Comparison of ENCODE assay signal across 23 cellular contexts in the genomic region with DNA sequence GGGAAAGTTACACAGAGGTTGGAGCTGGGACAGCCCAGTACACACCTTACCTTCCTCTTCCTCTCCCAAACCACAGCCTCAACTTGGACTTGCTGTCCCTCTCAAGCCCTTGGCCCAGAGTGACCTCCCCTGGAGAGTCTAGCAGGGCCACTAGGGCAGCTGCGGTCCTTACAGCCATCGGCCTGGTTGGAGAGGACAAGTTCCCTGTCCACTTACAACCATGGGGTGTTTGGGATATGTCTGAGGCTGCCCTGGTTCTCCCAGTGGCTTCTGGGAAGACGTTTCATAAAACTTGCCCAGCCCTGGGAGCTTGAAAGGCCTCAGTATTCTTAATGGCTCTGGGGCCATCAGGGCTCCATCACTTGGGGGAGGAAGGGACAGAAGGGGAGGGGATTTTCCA. TPM values are rescaled to one million over a fixed set of nuclear protein-coding genes. Genes with fewer than 3 reads are reported as not detected.
DNase-seq lines count a peak whose midpoint lies in the region; ATAC-seq and TF ChIP-seq lines count a peak whose summit lies in the region.
"Had no signal": no experiment of that assay in that cellular context is flagged by ENCODE, and none has a peak within 500 bp of the region (broad histone marks: within the 10 kb centered on the region; RNA-seq: fewer than 3 reads in every experiment).

No MANE protein-coding gene starts in this region.

- ATAC-seq in CD4-positive, alpha-beta T cell (ENCODE audit: poor library complexity) = no peak
- no peak for ATAC-seq in GM21526 (IDR thresholded peaks at IDR 0.05; ENCODE audit: low FRiP score, unreplicated experiment)

- CTCF ChIA-PET in CD4-positive, alpha-beta T cell (lab: Charles Lee) = interaction anchor here (0.6 to 3.3 kb wide), 3 partner anchors 13 to 26 kb away, joined by 6 to 24 read pairs (median 17); partner anchors contain the start of gene DGKZ

- no peaks in the 10 kb centered on the region for H3K36me3 Mint-ChIP-seq in activated T-cell treated with anti-CD3 and anti-CD28 coated beads, Interleukin-2, amount 50 U/mL, for 24 hours (ENCODE audit: low read depth)
- H3K36me3 Mint-ChIP-seq in CD4-positive, alpha-beta T cell (ENCODE audit: low read depth) = peaks cover 13% of the 10 kb centered on the region
- H3K36me3 Mint-ChIP-seq in brain = no peaks in the 10 kb centered on the region
- H3K36me3 Mint-ChIP-seq in nephron (ENCODE audit: low read depth) = no peaks in the 10 kb centered on the region
- H3K36me3 Mint-ChIP-seq: memory B cell had no signal

- no peak overlapping the region for H3K27ac Mint-ChIP-seq in activated T-cell treated with anti-CD3 and anti-CD28 coated beads, Interleukin-2, amount 50 U/mL, for 24 hours
- peak overlapping the region; percentile 91 for H3K27ac Mint-ChIP-seq in CD4-positive, alpha-beta T cell
- H3K27ac Mint-ChIP-seq in brain (peak overlapping the region in 3 of 5 experiments; percentile 91 to 96 (median 95)), nephron (no peak overlapping the region)
- H3K27ac Mint-ChIP-seq: memory B cell had no signal

- no peak for TF ChIP-seq CTCF in CD4-positive, alpha-beta T cell (IDR thresholded peaks at IDR 0.05)
- no peak for TF ChIP-seq CTCF in brain (conservative IDR thresholded peaks at IDR 0.05)
- TF ChIP-seq CTCF in nephron (IDR thresholded peaks at IDR 0.05; ENCODE audit: unreplicated experiment in 3 of 3) = no peak
- no peak for TF ChIP-seq CTCF in esophagus muscularis mucosa (IDR thresholded peaks at IDR 0.05)

- WGBS in esophagus muscularis mucosa = 100% methylated on average over 3 of the region's 3 CpGs

- peak overlapping the region; percentile 51 for H3K27ac ChIP-seq in CD4-positive, alpha-beta T cell (ENCODE audit: low read depth, low read length)
- H3K27ac ChIP-seq in esophagus muscularis mucosa (replicated peaks in 1 of 4) = no peak overlapping the region
- H3K27ac ChIP-seq: BLaER1 treated with 17β-estradiol and CSF1 and Interleukin-3, amounts not matched to agents 10 nM and 100 nM; sigmoid colon had no signal

- POLR2A ChIA-PET in CD4-positive, alpha-beta T cell (lab: Charles Lee) = interaction anchor here (0.6 to 8.6 kb wide), 3 partner anchors 14 to 59 kb away, joined by 3 to 266 read pairs (median 3); partner anchors contain the start of gene DGKZ

- H3K36me3 ChIP-seq in esophagus muscularis mucosa = no peaks in the 10 kb centered on the region
- H3K36me3 ChIP-seq: BLaER1 treated with 17β-estradiol and CSF1 and Interleukin-3, amounts not matched to agents 10 nM and 100 nM; sigmoid colon had no signal

- no peak overlapping the region for H3K4me3 ChIP-seq in esophagus muscularis mucosa

- TF ChIP-seq POLR2A in esophagus muscularis mucosa (IDR thresholded peaks at IDR 0.05; ENCODE audit: low read depth) = no peak

- peak overlapping the region; percentile 74 for H3K4me3 Mint-ChIP-seq in activated T-cell treated with anti-CD3 and anti-CD28 coated beads, Interleukin-2, amount 50 U/mL, for 24 hours
- H3K4me3 Mint-ChIP-seq in CD4-positive, alpha-beta T cell = peak overlapping the region; percentile 96
- H3K4me3 Mint-ChIP-seq in brain = peak overlapping the region; percentile 55 to 88 (median 83)
- H3K4me3 Mint-ChIP-seq in nephron = peak overlapping the region; percentile 25 to 46 (median 33)

- H3K9me3 ChIP-seq in CD4-positive, alpha-beta T cell (ENCODE audit: control insufficient read depth, low read length) = no peaks in the 10 kb centered on the region
- H3K9me3 ChIP-seq in esophagus muscularis mucosa = no peaks in the 10 kb centered on the region
- H3K9me3 ChIP-seq: BLaER1 treated with 17β-estradiol and CSF1 and Interleukin-3, amounts not matched to agents 10 nM and 100 nM; sigmoid colon had no signal

- H3K4me1 ChIP-seq in esophagus muscularis mucosa = peaks cover 31 to 46% (median 38%) of the 10 kb centered on the region in 4 donors

- no peaks in the 10 kb centered on the region for H3K27me3 ChIP-seq in CD4-positive, alpha-beta T cell (ENCODE audit: control insufficient read depth, insufficient read depth, low read length)
- peaks cover 9 to 53% (median 19%) of the 10 kb centered on the region in 4 donors for H3K27me3 ChIP-seq in esophagus muscularis mucosa

- intact Hi-C loops in CD4-positive, alpha-beta T cell (cut with DNase I, micrococcal nuclease) = loop anchor here in 1 of 2 experiments (5.0 kb wide), 1 partner anchor 37 kb away; no protein-coding TSS in a partner anchor
- intact Hi-C loops in esophagus muscularis mucosa (cut with DNase I) = no loop called here

- no peak for DNase-seq in activated T-cell treated with anti-CD3 and anti-CD28 coated beads, Interleukin-2, amount 50 U/mL, for 24 hours
- DNase-seq in activated T-cell treated with anti-CD3 and anti-CD28 coated beads, Interleukin-2, amount 50 U/mL, for 48 hours = no peak
- DNase-seq in CD4-positive, alpha-beta T cell = no peak
- no peak for DNase-seq in esophagus muscularis mucosa (ENCODE audit: extremely low spot score)
- no peak for DNase-seq in NCI-H2196 treated with DMSO at 0.1 percent for 48 hours (lab: John Stamatoyannopoulos, UW; ENCODE audit: unreplicated experiment)
- DNase-seq: activated CD4-positive, alpha-beta T cell treated with anti-CD3 and anti-CD28 coated beads for 1 hour; activated naive CD4-positive, alpha-beta T cell treated with Interleukin-2 at 50 U/mL for 16 hours; H7; kidney glomerular epithelial cell; NCI-H1092; NCI-H345; posterior cingulate gyrus; Right ventricle myocardium superior; sigmoid colon; stimulated activated CD4-positive, alpha-beta T cell treated with anti-CD3 and anti-CD28 coated beads, Interleukin-15, amount 100 ng/mL, for 24 hours; stimulated activated CD8-positive, alpha-beta memory T cell treated with anti-CD3 and anti-CD28 coated beads, Interleukin-4, amount 100 ng/mL, for 48 hours had no signal

- no peaks in the 10 kb centered on the region for H3K27me3 Mint-ChIP-seq in activated T-cell treated with anti-CD3 and anti-CD28 coated beads, Interleukin-2, amount 50 U/mL, for 24 hours
- no peaks in the 10 kb centered on the region for H3K27me3 Mint-ChIP-seq in CD4-positive, alpha-beta T cell
- H3K27me3 Mint-ChIP-seq in brain (peaks cover 59% of the 10 kb centered on the region), nephron (ENCODE audit: low read depth) (peaks cover 65% of the 10 kb centered on the region)

- H3K4me1 Mint-ChIP-seq in activated T-cell treated with anti-CD3 and anti-CD28 coated beads, Interleukin-2, amount 50 U/mL, for 24 hours (ENCODE audit: low read depth) = peaks cover 79% of the 10 kb centered on the region
- peaks cover 88% of the 10 kb centered on the region for H3K4me1 Mint-ChIP-seq in CD4-positive, alpha-beta T cell (ENCODE audit: low read depth)
- peaks cover 88% of the 10 kb centered on the region for H3K4me1 Mint-ChIP-seq in brain
- peaks cover 40% of the 10 kb centered on the region for H3K4me1 Mint-ChIP-seq in nephron

- TF ChIP-seq EP300 in esophagus muscularis mucosa (IDR thresholded peaks at IDR 0.05) = no peak

- no peaks in the 10 kb centered on the region for H3K9me3 Mint-ChIP-seq in activated T-cell treated with anti-CD3 and anti-CD28 coated beads, Interleukin-2, amount 50 U/mL, for 24 hours
- H3K9me3 Mint-ChIP-seq in CD4-positive, alpha-beta T cell = no peaks in the 10 kb centered on the region
- H3K9me3 Mint-ChIP-seq in brain (peaks cover 0 to 8% (median 0%) of the 10 kb centered on the region in 5 experiments), nephron (no peaks in the 10 kb centered on the region)
- H3K9me3 Mint-ChIP-seq: memory B cell had no signal

RNA-seq across cellular contexts. Expression of gene DGKZ, which starts 13.1 kb away (rescaled TPM):
- 100 to 1,000 TPM; 159 to 166 TPM for total RNA-seq in CD4-positive, alpha-beta T cell
- 98.9 TPM for polyA plus RNA-seq in brain (ENCODE audit: insufficient read depth, low read depth, low replicate concordance)
- 10 to 100 TPM; 39.4 to 85.8 (median 55.4) TPM for total RNA-seq in esophagus muscularis mucosa

RNA-seq across cellular contexts. Expression of gene MDK, which starts 47.3 kb away (rescaled TPM):
- total RNA-seq in CD4-positive, alpha-beta T cell = 1 to 10 TPM; 5.5 to 6.5 TPM
- polyA plus RNA-seq in brain (ENCODE audit: insufficient read depth, low read depth, low replicate concordance) = 391 TPM
- 10 to 100 TPM in 3 of 4 donors, 1 to 10 TPM in 1; 1.2 to 12.8 (median 11.8) TPM for total RNA-seq in esophagus muscularis mucosa

RNA-seq across cellular contexts. Expression of gene CREB3L1, which starts 56.7 kb away (rescaled TPM):
- not detected for total RNA-seq in CD4-positive, alpha-beta T cell
- 3.3 TPM for polyA plus RNA-seq in brain (ENCODE audit: insufficient read depth, low read depth, low replicate concordance)
- 1 to 10 TPM; 1.3 to 8.7 (median 3.7) TPM for total RNA-seq in esophagus muscularis mucosa
- total RNA-seq: HepG2 had no signal
- polyA plus RNA-seq: HepG2 had no signal

RNA-seq across cellular contexts. Expression of gene CHRM4, which starts 57.4 kb away (rescaled TPM):
- total RNA-seq in CD4-positive, alpha-beta T cell = 1 to 10 TPM; 3.2 to 3.7 TPM
- polyA plus RNA-seq in brain (ENCODE audit: insufficient read depth, low read depth, low replicate concordance) = 17.8 TPM
- total RNA-seq in esophagus muscularis mucosa = 1 to 10 TPM in 2 of 4 donors, under 1 TPM in 2; 0.34 to 1.5 (median 1.0) TPM
- total RNA-seq: fibroblast of lung, Right ventricle myocardium superior had no signal

Comparison
In these comparisons a context has a peak if more than half of its experiments do, and no peak if none do; other contexts are left out.
1. H3K27ac Mint-ChIP-seq: peak in CD4-positive, alpha-beta T cell (single experiment) and brain (3 of 5); none in activated T-cell treated with anti-CD3 and anti-CD28 coated beads, Interleukin-2, amount 50 U/mL, for 24 hours (single experiment) and nephron (0 of 3).
2. H3K4me3 Mint-ChIP-seq: peak in every context shown above with its lines; median percentile 96 in CD4-positive, alpha-beta T cell; 83 in brain; 74 in activated T-cell treated with anti-CD3 and anti-CD28 coated beads, Interleukin-2, amount 50 U/mL, for 24 hours; 33 in nephron.